ENCODE assay signal across 1 cellular context in the genomic region with DNA sequence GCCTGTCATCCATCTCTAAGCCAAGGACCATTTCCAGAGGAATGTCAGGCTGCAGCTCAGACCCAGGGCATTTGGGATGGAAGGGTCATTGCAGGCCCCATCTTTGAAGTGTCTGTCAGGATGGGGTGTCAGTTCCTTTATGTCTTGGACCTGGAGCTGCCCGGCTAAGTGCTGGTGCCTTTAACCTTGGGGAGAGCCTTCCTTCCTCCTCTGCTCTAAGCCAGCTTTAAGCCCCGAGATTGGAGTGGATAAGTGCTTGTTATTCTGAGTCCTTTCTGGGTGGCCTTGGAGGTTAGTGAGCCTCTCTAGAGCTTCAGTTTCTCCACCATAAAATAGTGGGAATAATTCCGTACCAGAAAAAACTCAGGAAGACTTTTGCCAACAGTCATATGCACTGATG.
TF ChIP-seq lines count a peak whose summit lies in the region.

No MANE protein-coding gene starts in this region.

TF ChIP-seq in SK-N-SH, 30 proteins besides CTCF, POLR2A, EP300 and RAD21:
- TF ChIP-seq NRF1 (IDR thresholded peaks at IDR 0.05; ENCODE audit: low read depth, low read length) (no peak), EZH2phosphoT487 (IDR thresholded peaks at IDR 0.05; ENCODE audit: borderline replicate concordance, low read depth) (no peak), GABPA (IDR thresholded peaks at IDR 0.05; ENCODE audit: low read depth) (no peak), MEF2A (IDR thresholded peaks at IDR 0.05; ENCODE audit: borderline replicate concordance, low read depth) (no peak), MXI1 (IDR thresholded peaks at IDR 0.05; ENCODE audit: low read depth, low read length) (no peak), SIN3A (IDR thresholded peaks at IDR 0.05; ENCODE audit: borderline replicate concordance, low read depth, low read length) (no peak), TAF1 (IDR thresholded peaks at IDR 0.05; ENCODE audit: borderline replicate concordance, low read depth, low read length) (no peak), RCOR1 (IDR thresholded peaks at IDR 0.05; ENCODE audit: low read length) (no peak), FOXM1 (IDR thresholded peaks at IDR 0.05; ENCODE audit: low read depth) (no peak)
- TF ChIP-seq, protein P1, sequence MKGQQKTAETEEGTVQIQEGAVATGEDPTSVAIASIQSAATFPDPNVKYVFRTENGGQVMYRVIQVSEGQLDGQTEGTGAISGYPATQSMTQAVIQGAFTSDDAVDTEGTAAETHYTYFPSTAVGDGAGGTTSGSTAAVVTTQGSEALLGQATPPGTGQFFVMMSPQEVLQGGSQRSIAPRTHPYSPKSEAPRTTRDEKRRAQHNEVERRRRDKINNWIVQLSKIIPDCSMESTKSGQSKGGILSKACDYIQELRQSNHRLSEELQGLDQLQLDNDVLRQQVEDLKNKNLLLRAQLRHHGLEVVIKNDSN (IDR thresholded peaks at IDR 0.05; ENCODE audit: borderline replicate concordance, low read depth) = no peak
